ENCODE assay signal across 10 cellular contexts in the genomic region with DNA sequence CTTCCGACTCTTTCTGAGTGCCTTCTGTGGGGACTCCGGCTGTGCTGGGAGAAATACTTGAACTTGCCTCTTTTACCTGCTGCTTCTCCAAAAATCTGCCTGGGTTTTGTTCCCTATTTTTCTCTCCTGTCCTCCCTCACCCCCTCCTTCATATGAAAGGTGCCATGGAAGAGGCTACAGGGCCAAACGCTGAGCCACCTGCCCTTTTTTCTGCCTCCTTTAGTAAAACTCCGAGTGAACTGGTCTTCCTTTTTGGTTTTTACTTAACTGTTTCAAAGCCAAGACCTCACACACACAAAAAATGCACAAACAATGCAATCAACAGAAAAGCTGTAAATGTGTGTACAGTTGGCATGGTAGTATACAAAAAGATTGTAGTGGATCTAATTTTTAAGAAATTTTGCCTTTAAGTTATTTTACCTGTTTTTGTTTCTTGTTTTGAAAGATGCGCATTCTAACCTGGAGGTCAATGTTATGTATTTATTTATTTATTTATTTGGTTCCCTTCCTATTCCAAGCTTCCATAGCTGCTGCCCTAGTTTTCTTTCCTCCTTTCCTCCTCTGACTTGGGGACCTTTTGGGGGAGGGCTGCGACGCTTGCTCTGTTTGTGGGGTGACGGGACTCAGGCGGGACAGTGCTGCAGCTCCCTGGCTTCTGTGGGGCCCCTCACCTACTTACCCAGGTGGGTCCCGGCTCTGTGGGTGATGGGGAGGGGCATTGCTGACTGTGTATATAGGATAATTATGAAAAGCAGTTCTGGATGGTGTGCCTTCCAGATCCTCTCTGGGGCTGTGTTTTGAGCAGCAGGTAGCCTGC. TPM values are rescaled to one million over a fixed set of nuclear protein-coding genes. Genes with fewer than 3 reads are reported as not detected.
DNase-seq lines count a peak whose midpoint lies in the region; ATAC-seq and TF ChIP-seq lines count a peak whose summit lies in the region.
"Had no signal": no experiment of that assay in that cellular context is flagged by ENCODE, and none has a peak within 500 bp of the region (broad histone marks: within the 10 kb centered on the region; RNA-seq: fewer than 3 reads in every experiment).

No MANE protein-coding gene starts in this region.

- CTCF ChIA-PET in MCF 10A (lab: Yijun Ruan, JAX): interaction anchor here (1.1 to 10.9 kb wide), 4 partner anchors 30 to 289 kb away, joined by 4 to 359 read pairs (median 32); partner anchors contain the start of gene C6orf89

- H3K36me3 Mint-ChIP-seq in MCF 10A (ENCODE audit: insufficient read depth, unreplicated experiment): peaks cover 34% of the 10 kb centered on the region
- H3K36me3 Mint-ChIP-seq in activated T-helper 2 cell treated with anti-CD3 and anti-CD28 coated beads, Interferon-gamma antibody, Interleukin-2, Interleukin-4, amounts not matched to agents 10 μg/mL and 5 μg/mL and 100 μg/mL, durations not matched to agents 14 hours and 24 hours and 36 hours (ENCODE audit: low read depth): peaks cover 70% of the 10 kb centered on the region

- H3K27me3 ChIP-seq in breast epithelium (no peaks in the 10 kb centered on the region), right lobe of liver (no peaks in the 10 kb centered on the region), upper lobe of left lung (no peaks in the 10 kb centered on the region)

- H3K27me3 Mint-ChIP-seq in MCF 10A (ENCODE audit: insufficient read depth, unreplicated experiment): no peaks in the 10 kb centered on the region
- no peaks in the 10 kb centered on the region for H3K27me3 Mint-ChIP-seq in activated T-helper 2 cell treated with anti-CD3 and anti-CD28 coated beads, Interferon-gamma antibody, Interleukin-2, Interleukin-4, amounts not matched to agents 10 μg/mL and 5 μg/mL and 100 μg/mL, durations not matched to agents 14 hours and 24 hours and 36 hours (ENCODE audit: low read depth)

- H3K36me3 ChIP-seq in breast epithelium (no peaks in the 10 kb centered on the region), right lobe of liver (peaks cover 11 to 32% (median 22%) of the 10 kb centered on the region in 4 donors), upper lobe of left lung (peaks cover 25 to 39% (median 37%) of the 10 kb centered on the region in 4 donors)

- no peak for DNase-seq in breast epithelium (ENCODE audit: low spot score in 2 of 2)
- no peak for DNase-seq in MCF 10A (ENCODE audit: unreplicated experiment)
- no peak for DNase-seq in activated T-helper 2 cell treated with anti-CD3 and anti-CD28 coated beads, Interferon-gamma antibody, Interleukin-2, Interleukin-4, amounts not matched to agents 10 μg/mL and 5 μg/mL and 100 μg/mL, durations not matched to agents 14 hours and 24 hours and 36 hours (ENCODE audit: low spot score)
- DNase-seq in right lobe of liver: no peak
- no peak for DNase-seq in upper lobe of left lung
- no peak for DNase-seq in GM19240 (ENCODE audit: insufficient read length, low spot score)
- no peak for DNase-seq in HCEC 1CT
- DNase-seq: hippocampal formation, NCI-H774 had no signal

- H3K4me1 ChIP-seq in breast epithelium (peaks cover 0 to 7% of the 10 kb centered on the region in 2 donors), right lobe of liver (peaks cover 0 to 14% (median 5%) of the 10 kb centered on the region in 4 donors), upper lobe of left lung (peaks cover 14 to 55% (median 34%) of the 10 kb centered on the region in 4 donors)

- H3K9me3 ChIP-seq in breast epithelium (no peaks in the 10 kb centered on the region), right lobe of liver (no peaks in the 10 kb centered on the region), upper lobe of left lung (no peaks in the 10 kb centered on the region)

- H3K4me3 ChIP-seq in breast epithelium (peak overlapping the region in 2 of 3 donors; percentile 12 to 89), right lobe of liver (no peak overlapping the region), upper lobe of left lung (peak overlapping the region in 1 of 4 donors; percentile 97)

- no peak for TF ChIP-seq CTCF in breast epithelium (IDR thresholded peaks at IDR 0.05)
- no peak for TF ChIP-seq CTCF in MCF 10A (IDR thresholded peaks at IDR 0.05; ENCODE audit: unreplicated experiment)
- TF ChIP-seq CTCF in right lobe of liver (IDR thresholded peaks at IDR 0.05): no peak
- no peak for TF ChIP-seq CTCF in upper lobe of left lung (IDR thresholded peaks at IDR 0.05)

- no peak for TF ChIP-seq EP300 in upper lobe of left lung (IDR thresholded peaks at IDR 0.05)

- H3K27ac ChIP-seq in breast epithelium (no peak overlapping the region), right lobe of liver (no peak overlapping the region), upper lobe of left lung (peak overlapping the region; percentile 67 to 94 (median 90))

- 73% methylated on average over 8 of the region's 10 CpGs for WGBS in right lobe of liver (ENCODE audit: insufficient coverage, low coverage, low lambda C conversion rate, missing lambda C conversion rate)
- 75 to 76% methylated on average over 10 of the region's 10 CpGs for WGBS in upper lobe of left lung, 2 donors

- H3K9me3 Mint-ChIP-seq in MCF 10A (ENCODE audit: unreplicated experiment): no peaks in the 10 kb centered on the region
- no peaks in the 10 kb centered on the region for H3K9me3 Mint-ChIP-seq in activated T-helper 2 cell treated with anti-CD3 and anti-CD28 coated beads, Interferon-gamma antibody, Interleukin-2, Interleukin-4, amounts not matched to agents 10 μg/mL and 5 μg/mL and 100 μg/mL, durations not matched to agents 14 hours and 24 hours and 36 hours

- no peak overlapping the region for H3K4me3 Mint-ChIP-seq in MCF 10A (ENCODE audit: unreplicated experiment)
- H3K4me3 Mint-ChIP-seq in activated T-helper 2 cell treated with anti-CD3 and anti-CD28 coated beads, Interferon-gamma antibody, Interleukin-2, Interleukin-4, amounts not matched to agents 10 μg/mL and 5 μg/mL and 100 μg/mL, durations not matched to agents 14 hours and 24 hours and 36 hours (ENCODE audit: low read depth): peak overlapping the region; percentile 94

- no TSS peak for BruUV-seq in MCF 10A (replicated peaks; lab: Mats Ljungman, UMichigan)

- H3K4me1 Mint-ChIP-seq in MCF 10A (ENCODE audit: insufficient read depth, unreplicated experiment): peaks cover 10% of the 10 kb centered on the region
- H3K4me1 Mint-ChIP-seq in activated T-helper 2 cell treated with anti-CD3 and anti-CD28 coated beads, Interferon-gamma antibody, Interleukin-2, Interleukin-4, amounts not matched to agents 10 μg/mL and 5 μg/mL and 100 μg/mL, durations not matched to agents 14 hours and 24 hours and 36 hours (ENCODE audit: low read depth): peaks cover 52% of the 10 kb centered on the region

- intact Hi-C loops in breast epithelium (cut with DNase I; ENCODE audit: low total_unique reads) (loop anchor here (2.0 to 10.0 kb wide), 3 partner anchors 34 to 150 kb away; no protein-coding TSS in a partner anchor), MCF 10A (cut with micrococcal nuclease) (no loop called here), right lobe of liver (cut with DNase I) (loop anchor here (5.0 kb wide), 2 partner anchors 117 to 122 kb away; no protein-coding TSS in a partner anchor)
- intact Hi-C loops in activated T-helper 2 cell treated with anti-CD3 and anti-CD28 coated beads, Interferon-gamma antibody, Interleukin-2, Interleukin-4, amounts not matched to agents 10 μg/mL and 5 μg/mL and 100 μg/mL, durations not matched to agents 14 hours and 24 hours and 36 hours (cut with micrococcal nuclease): loop anchor here (5.0 kb wide), 2 partner anchors 37 to 262 kb away; no protein-coding TSS in a partner anchor

- H3K27ac Mint-ChIP-seq in MCF 10A (ENCODE audit: low read depth, unreplicated experiment): no peak overlapping the region
- peak overlapping the region; percentile 95 for H3K27ac Mint-ChIP-seq in activated T-helper 2 cell treated with anti-CD3 and anti-CD28 coated beads, Interferon-gamma antibody, Interleukin-2, Interleukin-4, amounts not matched to agents 10 μg/mL and 5 μg/mL and 100 μg/mL, durations not matched to agents 14 hours and 24 hours and 36 hours

- no peak for ATAC-seq in right lobe of liver
- no peak for ATAC-seq in upper lobe of left lung (ENCODE audit: low FRiP score in 2 of 2)
- no peak for ATAC-seq in HG03196 (IDR thresholded peaks at IDR 0.05; ENCODE audit: unreplicated experiment)

- TF ChIP-seq POLR2A in breast epithelium (IDR thresholded peaks at IDR 0.05): no peak
- TF ChIP-seq POLR2A in right lobe of liver (IDR thresholded peaks at IDR 0.05): peak; percentile 2
- no peak for TF ChIP-seq POLR2A in upper lobe of left lung (IDR thresholded peaks at IDR 0.05)

- POLR2A ChIA-PET in MCF 10A (lab: Yijun Ruan, JAX): interaction anchor here (7.9 kb wide), 1 partner anchor 154 kb away, joined by 117 read pairs; no protein-coding TSS in a partner anchor

RNA-seq across cellular contexts. Expression of gene PIM1, which starts 4.8 kb away (rescaled TPM):
- total RNA-seq in breast epithelium: 10 to 100 TPM; 17.4 to 56.0 (median 31.6) TPM
- total RNA-seq in MCF 10A (2022): 6.0 and 6.2 TPM in 2 replicates
- total RNA-seq in activated T-helper 2 cell treated with anti-CD3 and anti-CD28 coated beads, Interferon-gamma antibody, Interleukin-2, Interleukin-4, amounts not matched to agents 10 μg/mL and 5 μg/mL and 100 μg/mL, durations not matched to agents 14 hours and 24 hours and 36 hours: 151 and 161 TPM in 2 replicates
- 10 to 100 TPM in 5 of 6 experiments, 1 to 10 TPM in 1; 5.1 to 45.2 (median 13.0) TPM for total RNA-seq in right lobe of liver
- 10 to 100 TPM; 26.9 to 80.9 (median 36.0) TPM for total RNA-seq in upper lobe of left lung

Comparison
In these comparisons a context has a peak if more than half of its experiments do, and no peak if none do; other contexts are left out.
1. H3K27ac ChIP-seq: peak in upper lobe of left lung (4 of 4); none in breast epithelium (0 of 2) and right lobe of liver (0 of 3).
2. H3K4me3 ChIP-seq: peak in breast epithelium (2 of 3); none in right lobe of liver (0 of 3).